9 cellular contexts compared by ENCODE assay signal in the genomic region with DNA sequence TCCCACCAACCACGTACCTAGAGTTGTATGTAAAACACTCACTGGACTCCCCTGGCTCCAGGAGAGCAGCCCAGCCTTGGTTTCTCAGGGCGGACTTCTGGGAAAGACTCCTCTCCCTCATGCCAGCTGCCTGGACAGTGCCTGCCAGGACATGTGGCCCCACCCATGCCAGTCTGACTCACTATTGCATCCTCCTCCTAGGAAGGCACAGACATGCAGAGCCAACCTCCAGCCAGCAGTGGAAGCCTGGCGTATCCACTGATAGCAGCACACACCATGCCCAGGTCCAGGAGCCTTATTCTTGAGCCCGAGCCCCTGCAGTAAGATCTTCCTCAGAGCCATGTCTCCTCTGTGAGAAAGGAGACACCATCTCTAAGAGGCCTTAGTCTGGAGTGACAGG. TPM values are rescaled to one million over a fixed set of nuclear protein-coding genes. Genes with fewer than 3 reads are reported as not detected.
DNase-seq lines count a peak whose midpoint lies in the region; ATAC-seq and TF ChIP-seq lines count a peak whose summit lies in the region.
"Had no signal": no experiment of that assay in that cellular context is flagged by ENCODE, and none has a peak within 500 bp of the region (broad histone marks: within the 10 kb centered on the region; RNA-seq: fewer than 3 reads in every experiment).

No MANE protein-coding gene starts in this region.

- peak overlapping the region; percentile 1 for H3K27ac ChIP-seq in muscle layer of duodenum (ENCODE audit: low read length)

- no peak for ATAC-seq in central memory CD8-positive, alpha-beta T cell (replicated peaks; ENCODE audit: extremely low read depth, poor library complexity, severe bottlenecking)
- ATAC-seq in HG03097 (IDR thresholded peaks at IDR 0.05; ENCODE audit: low FRiP score, unreplicated experiment) (no peak), GM21737 (IDR thresholded peaks at IDR 0.05; ENCODE audit: unreplicated experiment) (no peak)

- H3K27me3 ChIP-seq in BE2C (no peaks in the 10 kb centered on the region), muscle layer of duodenum (ENCODE audit: low read depth, low read length) (no peaks in the 10 kb centered on the region)

- no peaks in the 10 kb centered on the region for H3K9me3 Mint-ChIP-seq in central memory CD8-positive, alpha-beta T cell

- H3K4me1 Mint-ChIP-seq in central memory CD8-positive, alpha-beta T cell = peaks cover 69% of the 10 kb centered on the region

- H3K4me3 ChIP-seq in BE2C (ENCODE audit: low read depth, low read length) (no peak overlapping the region), muscle layer of duodenum (ENCODE audit: low read depth in 1 of 2, low read length in 2 of 2) (no peak overlapping the region)

- H3K36me3 Mint-ChIP-seq in central memory CD8-positive, alpha-beta T cell (ENCODE audit: insufficient read depth) = peaks cover 51% of the 10 kb centered on the region

- peak overlapping the region; percentile 84 for H3K27ac Mint-ChIP-seq in central memory CD8-positive, alpha-beta T cell (ENCODE audit: low read depth)

- H3K4me3 Mint-ChIP-seq in central memory CD8-positive, alpha-beta T cell = no peak overlapping the region

- DNase-seq in BE2C (peak; percentile 37), LoVo (ENCODE audit: low spot score) (peak; percentile 39), OCI-M1 (lab: John Stamatoyannopoulos, UW) (no peak)
- no peak for DNase-seq in central memory CD8-positive, alpha-beta T cell (ENCODE audit: low spot score in 2 of 2)
- DNase-seq in stimulated activated CD8-positive, alpha-beta memory T cell treated with anti-CD3 and anti-CD28 coated beads, Interleukin-4, amount 100 ng/mL, for 48 hours = no peak
- DNase-seq: stimulated activated CD4-positive, alpha-beta T cell treated with anti-CD3 and anti-CD28 coated beads, Interleukin-1b, Interleukin-23, amount 100 ng/mL, for 48 hours had no signal

- H3K9me3 ChIP-seq in BE2C (no peaks in the 10 kb centered on the region), muscle layer of duodenum (ENCODE audit: control insufficient read depth in 1 of 2, low read length in 2 of 2) (no peaks in the 10 kb centered on the region)

- peaks cover 41% of the 10 kb centered on the region for H3K4me1 ChIP-seq in BE2C
- peaks cover 8 to 31% of the 10 kb centered on the region in 2 donors for H3K4me1 ChIP-seq in muscle layer of duodenum (ENCODE audit: control insufficient read depth in 1 of 2, insufficient read depth in 2 of 2, low read length in 2 of 2)

- no peaks in the 10 kb centered on the region for H3K27me3 Mint-ChIP-seq in central memory CD8-positive, alpha-beta T cell

- TF ChIP-seq CTCF in BE2C (IDR thresholded peaks at IDR 0.05; ENCODE audit: low read depth, low read length) = no peak

- peaks cover 91% of the 10 kb centered on the region for H3K36me3 ChIP-seq in BE2C
- H3K36me3 ChIP-seq in muscle layer of duodenum (ENCODE audit: control insufficient read depth in 1 of 2, insufficient read depth in 2 of 2, low read length in 2 of 2) = peaks cover 13 to 24% of the 10 kb centered on the region in 2 donors

RNA-seq across cellular contexts. Expression of a gene that starts 8.6 kb away (rescaled TPM):
- polyA plus RNA-seq in BE2C (2012; ENCODE audit: insufficient read depth, insufficient read length, low read depth) = 1,223 TPM

RNA-seq across cellular contexts. Expression of a gene that starts 24.8 kb away (rescaled TPM):
- 0.93 TPM for polyA plus RNA-seq in BE2C (2012; ENCODE audit: insufficient read depth, insufficient read length, low read depth)

RNA-seq across cellular contexts. Expression of a gene that starts 49.9 kb away (rescaled TPM):
- polyA plus RNA-seq in BE2C (2012; ENCODE audit: insufficient read depth, insufficient read length, low read depth) = 260 TPM

Comparison
In these comparisons a context has a peak if more than half of its experiments do, and no peak if none do; other contexts are left out.
1. DNase-seq: peak in BE2C (single experiment) and LoVo (single experiment); none in central memory CD8-positive, alpha-beta T cell (0 of 2), OCI-M1 (single experiment) and stimulated activated CD8-positive, alpha-beta memory T cell treated with anti-CD3 and anti-CD28 coated beads, Interleukin-4, amount 100 ng/mL, for 48 hours (single experiment).